Comparison of ENCODE assay signal across 6 cellular contexts in genomic region chr17:2054262-2054739, GRCh38. TPM values are rescaled to one million over a fixed set of nuclear protein-coding genes. Genes with fewer than 3 reads are reported as not detected.
DNase-seq lines count a peak whose midpoint lies in the region; ATAC-seq and TF ChIP-seq lines count a peak whose summit lies in the region.

No MANE protein-coding gene starts in this region.

- no peaks in the 10 kb centered on the region for H3K9me3 Mint-ChIP-seq in activated T-helper 2 cell treated with anti-CD3 and anti-CD28 coated beads, Interferon-gamma antibody, Interleukin-2, Interleukin-4, amounts not matched to agents 10 μg/mL and 5 μg/mL and 100 μg/mL, durations not matched to agents 14 hours and 24 hours and 36 hours

- ATAC-seq in lower lobe of right lung: no peak
- no peak for ATAC-seq in GM21786 (IDR thresholded peaks at IDR 0.05; ENCODE audit: unreplicated experiment)

- H3K4me1 Mint-ChIP-seq in activated T-helper 2 cell treated with anti-CD3 and anti-CD28 coated beads, Interferon-gamma antibody, Interleukin-2, Interleukin-4, amounts not matched to agents 10 μg/mL and 5 μg/mL and 100 μg/mL, durations not matched to agents 14 hours and 24 hours and 36 hours (ENCODE audit: low read depth): peaks cover 17% of the 10 kb centered on the region

- H3K9me3 ChIP-seq in lower lobe of right lung: no peaks in the 10 kb centered on the region

- H3K4me3 ChIP-seq in lower lobe of right lung: peak overlapping the region; percentile 67

- peak overlapping the region; percentile 78 for H3K4me3 Mint-ChIP-seq in activated T-helper 2 cell treated with anti-CD3 and anti-CD28 coated beads, Interferon-gamma antibody, Interleukin-2, Interleukin-4, amounts not matched to agents 10 μg/mL and 5 μg/mL and 100 μg/mL, durations not matched to agents 14 hours and 24 hours and 36 hours (ENCODE audit: low read depth)

- peaks cover 59% of the 10 kb centered on the region for H3K4me1 ChIP-seq in lower lobe of right lung

- DNase-seq in activated gamma-delta T cell (lab: John Stamatoyannopoulos, UW): peak; percentile 31
- no peak for DNase-seq in activated gamma-delta T cell treated with Interleukin-2 at 50 U/mL for 16 hours
- DNase-seq in activated T-helper 2 cell treated with anti-CD3 and anti-CD28 coated beads, Interferon-gamma antibody, Interleukin-2, Interleukin-4, amounts not matched to agents 10 μg/mL and 5 μg/mL and 100 μg/mL, durations not matched to agents 14 hours and 24 hours and 36 hours (ENCODE audit: low spot score): no peak
- DNase-seq in lower lobe of right lung: no peak
- no peak for DNase-seq in AML-193 (lab: John Stamatoyannopoulos, UW)

- H3K27me3 ChIP-seq in lower lobe of right lung (ENCODE audit: low read depth): peaks cover 43% of the 10 kb centered on the region

- peak overlapping the region; percentile 81 for H3K27ac Mint-ChIP-seq in activated T-helper 2 cell treated with anti-CD3 and anti-CD28 coated beads, Interferon-gamma antibody, Interleukin-2, Interleukin-4, amounts not matched to agents 10 μg/mL and 5 μg/mL and 100 μg/mL, durations not matched to agents 14 hours and 24 hours and 36 hours

- peaks cover 7% of the 10 kb centered on the region for H3K27me3 Mint-ChIP-seq in activated T-helper 2 cell treated with anti-CD3 and anti-CD28 coated beads, Interferon-gamma antibody, Interleukin-2, Interleukin-4, amounts not matched to agents 10 μg/mL and 5 μg/mL and 100 μg/mL, durations not matched to agents 14 hours and 24 hours and 36 hours (ENCODE audit: low read depth)

- peaks cover 7% of the 10 kb centered on the region for H3K36me3 Mint-ChIP-seq in activated T-helper 2 cell treated with anti-CD3 and anti-CD28 coated beads, Interferon-gamma antibody, Interleukin-2, Interleukin-4, amounts not matched to agents 10 μg/mL and 5 μg/mL and 100 μg/mL, durations not matched to agents 14 hours and 24 hours and 36 hours (ENCODE audit: low read depth)

- TF ChIP-seq CTCF in lower lobe of right lung (IDR thresholded peaks at IDR 0.05): no peak

- H3K36me3 ChIP-seq in lower lobe of right lung: peaks cover 15% of the 10 kb centered on the region

- peak overlapping the region; percentile 87 for H3K27ac ChIP-seq in lower lobe of right lung

- intact Hi-C loops in activated T-helper 2 cell treated with anti-CD3 and anti-CD28 coated beads, Interferon-gamma antibody, Interleukin-2, Interleukin-4, amounts not matched to agents 10 μg/mL and 5 μg/mL and 100 μg/mL, durations not matched to agents 14 hours and 24 hours and 36 hours (cut with micrococcal nuclease): loop anchor here (1.0 to 5.0 kb wide), 5 partner anchors 16 to 348 kb away; partner anchors contain the start of genes MNT, SGSM2 and TSR1
- intact Hi-C loops in lower lobe of right lung (cut with DNase I): no loop called here

RNA-seq across cellular contexts. Expression of gene HIC1, which starts 0.6 kb away (rescaled TPM):
- total RNA-seq in activated T-helper 2 cell treated with anti-CD3 and anti-CD28 coated beads, Interferon-gamma antibody, Interleukin-2, Interleukin-4, amounts not matched to agents 10 μg/mL and 5 μg/mL and 100 μg/mL, durations not matched to agents 14 hours and 24 hours and 36 hours: 42.6 and 43.5 TPM in 2 replicates
- total RNA-seq in lower lobe of right lung: 20.6 TPM

RNA-seq across cellular contexts. Expression of gene OVCA2, which starts 12.5 kb away (rescaled TPM):
- 29.9 and 35.8 TPM in 2 replicates for total RNA-seq in activated T-helper 2 cell treated with anti-CD3 and anti-CD28 coated beads, Interferon-gamma antibody, Interleukin-2, Interleukin-4, amounts not matched to agents 10 μg/mL and 5 μg/mL and 100 μg/mL, durations not matched to agents 14 hours and 24 hours and 36 hours
- 20.3 TPM for total RNA-seq in lower lobe of right lung

RNA-seq across cellular contexts. Expression of gene DPH1, which starts 24.3 kb away (rescaled TPM):
- total RNA-seq in activated T-helper 2 cell treated with anti-CD3 and anti-CD28 coated beads, Interferon-gamma antibody, Interleukin-2, Interleukin-4, amounts not matched to agents 10 μg/mL and 5 μg/mL and 100 μg/mL, durations not matched to agents 14 hours and 24 hours and 36 hours: 43.4 and 47.5 TPM in 2 replicates
- total RNA-seq in lower lobe of right lung: 38.0 TPM

RNA-seq across cellular contexts. Expression of gene RTN4RL1, which starts 29.2 kb away (rescaled TPM):
- 0.25 and 0.51 TPM in 2 replicates for total RNA-seq in activated T-helper 2 cell treated with anti-CD3 and anti-CD28 coated beads, Interferon-gamma antibody, Interleukin-2, Interleukin-4, amounts not matched to agents 10 μg/mL and 5 μg/mL and 100 μg/mL, durations not matched to agents 14 hours and 24 hours and 36 hours
- 5.8 TPM for total RNA-seq in lower lobe of right lung
